ENCODE assay signal across 8 cellular contexts in genomic region chr7:139359366-139360209, GRCh38. TPM values are rescaled to one million over a fixed set of nuclear protein-coding genes. Genes with fewer than 3 reads are reported as not detected.
DNase-seq lines count a peak whose midpoint lies in the region; ATAC-seq and TF ChIP-seq lines count a peak whose summit lies in the region.

LUC7L2 (plus strand) TSS chr7:139359894; CDS start chr7:139360262, 368 bp downstream.

- peaks cover 22% of the 10 kb centered on the region for H3K36me3 ChIP-seq in BLaER1

- H3K27ac ChIP-seq in BLaER1 (peak within 1 kb of the TSS; percentile 99), coronary artery (peak within 1 kb of the TSS; percentile 99)

- peaks cover 31% of the 10 kb centered on the region for H3K36me3 Mint-ChIP-seq in activated CD4-positive, alpha-beta T cell treated with anti-CD3 and anti-CD28 coated beads, Interleukin-2, amount 10 ng/mL, durations not matched to agents 24 days and 14 days (ENCODE audit: low read depth)

- H3K4me2 ChIP-seq in BLaER1: peak within 1 kb of the TSS; percentile 88

- peak within 1 kb of the TSS; percentile 98 for H3K9ac ChIP-seq in BLaER1

- H3K4me1 ChIP-seq in BLaER1: peaks cover 33% of the 10 kb centered on the region

- H3K27ac Mint-ChIP-seq in activated CD4-positive, alpha-beta T cell treated with anti-CD3 and anti-CD28 coated beads, Interleukin-2, amount 10 ng/mL, durations not matched to agents 24 days and 14 days: peak within 1 kb of the TSS; percentile 100

- H3K4me3 ChIP-seq in BLaER1: peak within 1 kb of the TSS; percentile 89
- peak within 1 kb of the TSS; percentile 99 for H3K4me3 ChIP-seq in coronary artery

- no peaks in the 10 kb centered on the region for H3K9me3 Mint-ChIP-seq in activated CD4-positive, alpha-beta T cell treated with anti-CD3 and anti-CD28 coated beads, Interleukin-2, amount 10 ng/mL, durations not matched to agents 24 days and 14 days

- no peak for TF ChIP-seq CTCF in coronary artery (IDR thresholded peaks at IDR 0.05)

- H3K4me1 Mint-ChIP-seq in activated CD4-positive, alpha-beta T cell treated with anti-CD3 and anti-CD28 coated beads, Interleukin-2, amount 10 ng/mL, durations not matched to agents 24 days and 14 days: peaks cover 28% of the 10 kb centered on the region

- peak within 1 kb of the TSS; percentile 97 for H3K4me3 Mint-ChIP-seq in activated CD4-positive, alpha-beta T cell treated with anti-CD3 and anti-CD28 coated beads, Interleukin-2, amount 10 ng/mL, durations not matched to agents 24 days and 14 days

- intact Hi-C loops in activated CD4-positive, alpha-beta T cell treated with anti-CD3 and anti-CD28 coated beads, Interleukin-2, amount 10 ng/mL, durations not matched to agents 24 days and 14 days (cut with micrococcal nuclease): loop anchor here (1.0 to 10.0 kb wide), 8 partner anchors 19 to 897 kb away; partner anchors contain the start of genes HIPK2, TRIM24, UBN2 and ZC3HAV1

- H3K27me3 ChIP-seq in BLaER1: no peaks in the 10 kb centered on the region

- ATAC-seq in GM19324 (IDR thresholded peaks at IDR 0.05; ENCODE audit: low FRiP score, unreplicated experiment): peak; percentile 81
- ATAC-seq in HG03469 (IDR thresholded peaks at IDR 0.05; ENCODE audit: unreplicated experiment): peak; percentile 59

- DNase-seq in NCI-H526 treated with DMSO at 0.1 percent for 48 hours (lab: John Stamatoyannopoulos, UW) (peak; percentile 99), coronary artery (ENCODE audit: low spot score) (peak; percentile 100), left kidney (ENCODE audit: low read depth, low spot score) (peak; percentile 99)
- peak; percentile 100 for DNase-seq in activated CD4-positive, alpha-beta T cell treated with anti-CD3 and anti-CD28 coated beads, Interleukin-2, amount 10 ng/mL, durations not matched to agents 24 days and 14 days
- DNase-seq in stimulated activated CD4-positive, alpha-beta T cell treated with anti-CD3 and anti-CD28 coated beads, Interleukin-2, amount 100 ng/mL, for 24 hours: peak; percentile 99

- peaks cover 41% of the 10 kb centered on the region for H4K20me1 ChIP-seq in BLaER1

- H3K27me3 Mint-ChIP-seq in activated CD4-positive, alpha-beta T cell treated with anti-CD3 and anti-CD28 coated beads, Interleukin-2, amount 10 ng/mL, durations not matched to agents 24 days and 14 days: no peaks in the 10 kb centered on the region

- H3K9me3 ChIP-seq in BLaER1: no peaks in the 10 kb centered on the region

RNA-seq across cellular contexts. Expression of gene LUC7L2, which starts in this region (rescaled TPM):
- total RNA-seq in activated CD4-positive, alpha-beta T cell treated with anti-CD3 and anti-CD28 coated beads, Interleukin-2, amount 10 ng/mL, durations not matched to agents 24 days and 14 days: 164 and 172 TPM in 2 replicates

Comparison
In these comparisons a context has a peak if more than half of its experiments do, and no peak if none do; other contexts are left out.
1. Peak in every context shown above with its lines: DNase-seq, ATAC-seq, H3K4me3 ChIP-seq and H3K27ac ChIP-seq.